8 cellular contexts compared by ENCODE assay signal in genomic region chr10:87660484-87661133, GRCh38. TPM values are rescaled to one million over a fixed set of nuclear protein-coding genes. Genes with fewer than 3 reads are reported as not detected.
DNase-seq lines count a peak whose midpoint lies in the region; ATAC-seq, FAIRE-seq and TF ChIP-seq lines count a peak whose summit lies in the region.

No MANE protein-coding gene starts in this region.

- ATAC-seq in activated naive CD4-positive, alpha-beta T cell treated with anti-CD3 and anti-CD28 coated beads, Interleukin-2, amount 50 U/mL, for 72 hours: no peak

- H3K4me3 ChIP-seq in keratinocyte (ENCODE audit: control insufficient read depth in 2 of 3, extremely low read depth in 1 of 3, insufficient read depth in 2 of 3, low read depth in 1 of 3, low read length in 3 of 3): peak overlapping the region; percentile 49 to 76 (median 72)
- H3K4me3 ChIP-seq in stomach smooth muscle (ENCODE audit: low read length in 2 of 2): peak overlapping the region; percentile 74 to 79

- dilution Hi-C loops in keratinocyte (cut with MboI; ENCODE audit: extremely low pct_ligation_motif_present, low sequenced_read_pairs): no loop called here

- H3K27ac Mint-ChIP-seq in activated naive CD4-positive, alpha-beta T cell treated with anti-CD3 and anti-CD28 coated beads, Interleukin-2, amount 10 ng/mL, durations not matched to agents 7 days and 5 days: no peak overlapping the region
- H3K27ac Mint-ChIP-seq in activated naive CD4-positive, alpha-beta T cell treated with anti-CD3 and anti-CD28 coated beads, Interleukin-2, amount 50 U/mL, for 72 hours: no peak overlapping the region

- H3K4me1 ChIP-seq in keratinocyte (ENCODE audit: control insufficient read depth, extremely low read depth, insufficient read depth, low read length): peaks cover 2% of the 10 kb centered on the region
- peaks cover 7% of the 10 kb centered on the region for H3K4me1 ChIP-seq in stomach smooth muscle (ENCODE audit: control insufficient read depth, insufficient read depth, low read length)

- no peaks in the 10 kb centered on the region for H3K79me2 ChIP-seq in keratinocyte (ENCODE audit: control insufficient read depth, insufficient read depth, low read length)

- peaks cover 13% of the 10 kb centered on the region for H3K4me1 Mint-ChIP-seq in activated naive CD4-positive, alpha-beta T cell treated with anti-CD3 and anti-CD28 coated beads, Interleukin-2, amount 10 ng/mL, durations not matched to agents 7 days and 5 days

- DNase-seq in activated naive CD4-positive, alpha-beta T cell treated with anti-CD3 and anti-CD28 coated beads, Interleukin-2, amount 10 ng/mL, durations not matched to agents 7 days and 5 days: no peak
- no peak for DNase-seq in activated naive CD4-positive, alpha-beta T cell treated with anti-CD3 and anti-CD28 coated beads, Interleukin-2, amount 50 U/mL, for 72 hours (ENCODE audit: low spot score in 2 of 2)
- DNase-seq in amniotic epithelial cell (ENCODE audit: low read depth) (peak; percentile 88), keratinocyte (ENCODE audit: low read depth, low spot score) (no peak), middle frontal gyrus (ENCODE audit: extremely low spot score, low spot score) (no peak), NCI-H774 (lab: John Stamatoyannopoulos, UW) (no peak)
- DNase-seq in activated CD8-positive, alpha-beta memory T cell treated with anti-CD3 and anti-CD28 coated beads for 24 hours: no peak

- H2AFZ ChIP-seq in keratinocyte (ENCODE audit: control insufficient read depth, low read length): peak overlapping the region; percentile 39

- H3K27me3 Mint-ChIP-seq in activated naive CD4-positive, alpha-beta T cell treated with anti-CD3 and anti-CD28 coated beads, Interleukin-2, amount 10 ng/mL, durations not matched to agents 7 days and 5 days: peaks cover 54% of the 10 kb centered on the region

- no peak overlapping the region for H3K27ac ChIP-seq in keratinocyte (ENCODE audit: control insufficient read depth, insufficient read depth, low read length)
- no peak overlapping the region for H3K27ac ChIP-seq in stomach smooth muscle (ENCODE audit: low read length)

- peak overlapping the region; percentile 71 for H3K4me3 Mint-ChIP-seq in activated naive CD4-positive, alpha-beta T cell treated with anti-CD3 and anti-CD28 coated beads, Interleukin-2, amount 10 ng/mL, durations not matched to agents 7 days and 5 days

- H3K9me1 ChIP-seq in keratinocyte (ENCODE audit: control insufficient read depth, extremely low read depth, insufficient read depth, low read length): no peaks in the 10 kb centered on the region

- H3K27me3 ChIP-seq in keratinocyte (ENCODE audit: control insufficient read depth, extremely low read depth, insufficient read depth, low read length): peaks cover 3% of the 10 kb centered on the region
- peaks cover 2 to 4% of the 10 kb centered on the region in 2 donors for H3K27me3 ChIP-seq in stomach smooth muscle (ENCODE audit: control insufficient read depth in 1 of 2, insufficient read depth in 2 of 2, low read length in 2 of 2)

- H4K20me1 ChIP-seq in keratinocyte (ENCODE audit: control insufficient read depth, extremely low read depth, insufficient read depth, low read length): no peaks in the 10 kb centered on the region

- no peaks in the 10 kb centered on the region for H3K9me3 Mint-ChIP-seq in activated naive CD4-positive, alpha-beta T cell treated with anti-CD3 and anti-CD28 coated beads, Interleukin-2, amount 10 ng/mL, durations not matched to agents 7 days and 5 days
- no peaks in the 10 kb centered on the region for H3K9me3 Mint-ChIP-seq in activated naive CD4-positive, alpha-beta T cell treated with anti-CD3 and anti-CD28 coated beads, Interleukin-2, amount 50 U/mL, for 72 hours

- no peak for FAIRE-seq in keratinocyte (lab: Jason Lieb, UNC)

- H3K36me3 ChIP-seq in keratinocyte (ENCODE audit: control insufficient read depth in 2 of 2, extremely low read depth in 1 of 2, insufficient read depth in 2 of 2, low read length in 2 of 2) (no peaks in the 10 kb centered on the region), stomach smooth muscle (ENCODE audit: control insufficient read depth in 2 of 2, insufficient read depth in 2 of 2, low read length in 2 of 2) (no peaks in the 10 kb centered on the region)

- H3K4me2 ChIP-seq in keratinocyte (ENCODE audit: control insufficient read depth, extremely low read depth, insufficient read depth, low read depth, low read length): peak overlapping the region; percentile 88

- H3K9me3 ChIP-seq in keratinocyte (ENCODE audit: control insufficient read depth, low read depth, low read length) (no peaks in the 10 kb centered on the region), stomach smooth muscle (ENCODE audit: control insufficient read depth in 2 of 2, low read length in 2 of 2) (no peaks in the 10 kb centered on the region)

- CTCF ChIA-PET in activated naive CD4-positive, alpha-beta T cell treated with anti-CD3 and anti-CD28 coated beads, Interleukin-2, amount 10 ng/mL, durations not matched to agents 7 days and 5 days (lab: Charles Lee): interaction anchor here (1.2 kb wide), 1 partner anchor 158 kb away, joined by 3 read pairs; no protein-coding TSS in a partner anchor

- TF ChIP-seq CTCF in keratinocyte (optimal IDR thresholded peaks at IDR 0.05 in 1 of 3, IDR thresholded peaks at IDR 0.05 in 1 of 3, conservative IDR thresholded peaks at IDR 0.05 in 1 of 3; ENCODE audit: extremely low read depth in 1 of 3, insufficient read depth in 2 of 3, low read length in 3 of 3): no peak

- no peaks in the 10 kb centered on the region for H3K36me3 Mint-ChIP-seq in activated naive CD4-positive, alpha-beta T cell treated with anti-CD3 and anti-CD28 coated beads, Interleukin-2, amount 10 ng/mL, durations not matched to agents 7 days and 5 days
- peaks cover 0 to 4% of the 10 kb centered on the region in 2 donors for H3K36me3 Mint-ChIP-seq in activated naive CD4-positive, alpha-beta T cell treated with anti-CD3 and anti-CD28 coated beads, Interleukin-2, amount 50 U/mL, for 72 hours

- H3K9ac ChIP-seq in keratinocyte (ENCODE audit: control insufficient read depth, extremely low read depth, insufficient read depth, low read length) (peak overlapping the region; percentile 39), stomach smooth muscle (ENCODE audit: low read length in 2 of 2) (peak overlapping the region; percentile 61 to 64)

RNA-seq across cellular contexts. Expression of gene PAPSS2, which starts 0.9 kb away (rescaled TPM):
- total RNA-seq in activated naive CD4-positive, alpha-beta T cell treated with anti-CD3 and anti-CD28 coated beads, Interleukin-2, amount 50 U/mL, for 72 hours: 1 to 10 TPM in 1 of 2 donors, under 1 TPM in 1; 0.05 to 1.5 TPM
- 1.1 to 1.7 TPM (median 1.1 TPM) in 3 replicates for polyA plus RNA-seq in keratinocyte
- 0.11 TPM for polyA plus RNA-seq in keratinocyte (2011; ENCODE audit: low read depth)
- 0.60 and 1.2 TPM in 2 replicates for polyA plus RNA-seq in keratinocyte (2011; cell fraction: cytosol; rRNA removed)
- 0.48 and 0.52 TPM in 2 replicates for polyA plus RNA-seq in keratinocyte (2011; cell fraction: nucleus; rRNA removed)
- 0.37 and 2.8 TPM in 2 replicates for polyA plus RNA-seq in keratinocyte (2012; ENCODE audit: low replicate concordance)
- polyA minus RNA-seq in keratinocyte: 0.99 to 4.6 TPM (median 1.1 TPM) in 3 replicates
- 3.5 TPM for polyA minus RNA-seq in keratinocyte (2011; cell fraction: cytosol; rRNA and poly(A)+ RNA removed)
- 0.21 and 0.47 TPM in 2 replicates for polyA minus RNA-seq in keratinocyte (2011; cell fraction: nucleus; rRNA and poly(A)+ RNA removed)
